13 cellular contexts compared by ENCODE assay signal in genomic region chr17:20234266-20234665, GRCh38.
DNase-seq lines count a peak whose midpoint lies in the region; ATAC-seq and TF ChIP-seq lines count a peak whose summit lies in the region.
"Had no signal": no experiment of that assay in that cellular context is flagged by ENCODE, and none has a peak within 500 bp of the region (broad histone marks: within the 10 kb centered on the region; RNA-seq: fewer than 3 reads in every experiment).

No MANE protein-coding gene starts in this region.

- no peaks in the 10 kb centered on the region for H3K36me3 Mint-ChIP-seq in activated CD4-positive, alpha-beta T cell treated with anti-CD3 and anti-CD28 coated beads, Interleukin-2, amount 10 ng/mL, durations not matched to agents 24 days and 14 days (ENCODE audit: low read depth)
- peaks cover 3% of the 10 kb centered on the region for H3K36me3 Mint-ChIP-seq in activated naive CD8-positive, alpha-beta T cell

- DNase-seq in activated CD4-positive, alpha-beta T cell treated with anti-CD3 and anti-CD28 coated beads, Interleukin-2, amount 10 ng/mL, durations not matched to agents 24 days and 14 days = peak; percentile 91
- DNase-seq in stimulated activated CD4-positive, alpha-beta T cell treated with anti-CD3 and anti-CD28 coated beads, TNF-alpha, amount 100 ng/mL, for 48 hours (ENCODE audit: low read depth in 3 of 3) = peak; percentile 40 to 71 (median 45)
- DNase-seq in right cardiac atrium = no peak
- DNase-seq in cardiac septum (ENCODE audit: low spot score) = no peak
- no peak for DNase-seq in osteoblast (ENCODE audit: insufficient read length, low spot score, missing footprints)
- DNase-seq in heart left ventricle = no peak
- DNase-seq: aorta, mucosa of descending colon, NCI-H1105, upper lobe of right lung had no signal

- H3K36me3 ChIP-seq in osteoblast (ENCODE audit: insufficient read depth, low read length) (peaks cover 33% of the 10 kb centered on the region), heart left ventricle (peaks cover 0 to 59% (median 20%) of the 10 kb centered on the region in 9 donors)

- H3K9me3 ChIP-seq in right cardiac atrium (ENCODE audit: control insufficient read depth, low read length) (no peaks in the 10 kb centered on the region), osteoblast (ENCODE audit: low read depth, low read length) (no peaks in the 10 kb centered on the region), heart left ventricle (no peaks in the 10 kb centered on the region)
- H3K9me3 ChIP-seq: mucosa of descending colon, upper lobe of right lung had no signal

- no peaks in the 10 kb centered on the region for H3K27me3 Mint-ChIP-seq in activated CD4-positive, alpha-beta T cell treated with anti-CD3 and anti-CD28 coated beads, Interleukin-2, amount 10 ng/mL, durations not matched to agents 24 days and 14 days
- H3K27me3 Mint-ChIP-seq in activated naive CD8-positive, alpha-beta T cell = no peaks in the 10 kb centered on the region
- H3K27me3 Mint-ChIP-seq: B cell had no signal

- H3K79me2 ChIP-seq in osteoblast (ENCODE audit: insufficient read depth, low read length) = no peaks in the 10 kb centered on the region

- H3K27me3 ChIP-seq in right cardiac atrium (ENCODE audit: control insufficient read depth, insufficient read depth) = no peaks in the 10 kb centered on the region
- H3K27me3 ChIP-seq in osteoblast (ENCODE audit: insufficient read depth, low read length) = no peaks in the 10 kb centered on the region
- H3K27me3 ChIP-seq in heart left ventricle = no peaks in the 10 kb centered on the region
- H3K27me3 ChIP-seq: upper lobe of right lung had no signal

- peak overlapping the region; percentile 51 for H3K4me3 Mint-ChIP-seq in activated CD4-positive, alpha-beta T cell treated with anti-CD3 and anti-CD28 coated beads, Interleukin-2, amount 10 ng/mL, durations not matched to agents 24 days and 14 days
- H3K4me3 Mint-ChIP-seq in activated naive CD8-positive, alpha-beta T cell = peak overlapping the region; percentile 66
- H3K4me3 Mint-ChIP-seq: B cell had no signal

- ATAC-seq in GM18520 (IDR thresholded peaks at IDR 0.05; ENCODE audit: unreplicated experiment) (peak; percentile 82), right cardiac atrium (no peak), heart left ventricle (no peak)
- ATAC-seq: mucosa of descending colon, upper lobe of right lung had no signal

- no peak overlapping the region for H3K4me2 ChIP-seq in osteoblast (ENCODE audit: insufficient read depth, low read length)

- TF ChIP-seq CTCF in osteoblast (IDR thresholded peaks at IDR 0.05; ENCODE audit: extremely low read depth, low read depth, low read length) = no peak
- no peak for TF ChIP-seq CTCF in heart left ventricle (IDR thresholded peaks at IDR 0.05)

- H3K4me3 ChIP-seq in right cardiac atrium (ENCODE audit: low read length) (no peak overlapping the region), osteoblast (ENCODE audit: insufficient read depth, low read length) (no peak overlapping the region), heart left ventricle (no peak overlapping the region)
- H3K4me3 ChIP-seq: mucosa of descending colon, upper lobe of right lung had no signal

- intact Hi-C loops in activated CD4-positive, alpha-beta T cell treated with anti-CD3 and anti-CD28 coated beads, Interleukin-2, amount 10 ng/mL, durations not matched to agents 24 days and 14 days (cut with micrococcal nuclease) = loop anchor here (1.0 to 2.0 kb wide), 3 partner anchors 46 to 87 kb away; no protein-coding TSS in a partner anchor
- intact Hi-C loops in right cardiac atrium (cut with DNase I) (no loop called here), cardiac septum (cut with DNase I) (no loop called here), heart left ventricle (cut with DNase I) (loop anchor here in 2 of 10 donors (10.0 kb wide), 2 partner anchors 81 to 761 kb away; no protein-coding TSS in a partner anchor)

- peak overlapping the region; percentile 79 for H3K27ac Mint-ChIP-seq in activated CD4-positive, alpha-beta T cell treated with anti-CD3 and anti-CD28 coated beads, Interleukin-2, amount 10 ng/mL, durations not matched to agents 24 days and 14 days
- peak overlapping the region; percentile 88 for H3K27ac Mint-ChIP-seq in activated naive CD8-positive, alpha-beta T cell
- H3K27ac Mint-ChIP-seq: B cell had no signal

- WGBS in right cardiac atrium = 60% methylated on average over 4 of the region's 4 CpGs
- WGBS in heart left ventricle, 4 donors = 60 to 68% (median 61%) methylated on average over 4 of the region's 4 CpGs

- H3K27ac ChIP-seq in right cardiac atrium (ENCODE audit: low read length) = no peak overlapping the region
- H3K27ac ChIP-seq in osteoblast (ENCODE audit: low read depth, low read length) = no peak overlapping the region
- no peak overlapping the region for H3K27ac ChIP-seq in heart left ventricle
- H3K27ac ChIP-seq: upper lobe of right lung had no signal

- no peaks in the 10 kb centered on the region for H3K4me1 ChIP-seq in right cardiac atrium (ENCODE audit: control insufficient read depth, insufficient read depth, low read length)
- H3K4me1 ChIP-seq in osteoblast (ENCODE audit: insufficient read depth, low read length) = peaks cover 9% of the 10 kb centered on the region
- H3K4me1 ChIP-seq in heart left ventricle = peaks cover 0 to 4% (median 0%) of the 10 kb centered on the region in 12 donors
- H3K4me1 ChIP-seq: upper lobe of right lung had no signal

- no peaks in the 10 kb centered on the region for H4K20me1 ChIP-seq in osteoblast (ENCODE audit: insufficient read depth, low read length)

- peaks cover 20% of the 10 kb centered on the region for H3K4me1 Mint-ChIP-seq in activated CD4-positive, alpha-beta T cell treated with anti-CD3 and anti-CD28 coated beads, Interleukin-2, amount 10 ng/mL, durations not matched to agents 24 days and 14 days
- peaks cover 45% of the 10 kb centered on the region for H3K4me1 Mint-ChIP-seq in activated naive CD8-positive, alpha-beta T cell (ENCODE audit: low read depth)
- H3K4me1 Mint-ChIP-seq: B cell had no signal

- no peak overlapping the region for H2AFZ ChIP-seq in osteoblast (ENCODE audit: low read length)

- no peak for TF ChIP-seq POLR2A in heart left ventricle (IDR thresholded peaks at IDR 0.05)

- peaks cover 3% of the 10 kb centered on the region for H3K9me3 Mint-ChIP-seq in activated CD4-positive, alpha-beta T cell treated with anti-CD3 and anti-CD28 coated beads, Interleukin-2, amount 10 ng/mL, durations not matched to agents 24 days and 14 days
- peaks cover 4% of the 10 kb centered on the region for H3K9me3 Mint-ChIP-seq in activated naive CD8-positive, alpha-beta T cell (ENCODE audit: low read depth)

Comparison
In these comparisons a context has a peak if more than half of its experiments do, and no peak if none do; other contexts are left out.
1. DNase-seq: peak in activated CD4-positive, alpha-beta T cell treated with anti-CD3 and anti-CD28 coated beads, Interleukin-2, amount 10 ng/mL, durations not matched to agents 24 days and 14 days (single experiment) and stimulated activated CD4-positive, alpha-beta T cell treated with anti-CD3 and anti-CD28 coated beads, TNF-alpha, amount 100 ng/mL, for 48 hours (3 of 3); none in right cardiac atrium (0 of 3), cardiac septum (single experiment), osteoblast (single experiment) and heart left ventricle (0 of 5).